8 cellular contexts compared by ENCODE assay signal in the genomic region with DNA sequence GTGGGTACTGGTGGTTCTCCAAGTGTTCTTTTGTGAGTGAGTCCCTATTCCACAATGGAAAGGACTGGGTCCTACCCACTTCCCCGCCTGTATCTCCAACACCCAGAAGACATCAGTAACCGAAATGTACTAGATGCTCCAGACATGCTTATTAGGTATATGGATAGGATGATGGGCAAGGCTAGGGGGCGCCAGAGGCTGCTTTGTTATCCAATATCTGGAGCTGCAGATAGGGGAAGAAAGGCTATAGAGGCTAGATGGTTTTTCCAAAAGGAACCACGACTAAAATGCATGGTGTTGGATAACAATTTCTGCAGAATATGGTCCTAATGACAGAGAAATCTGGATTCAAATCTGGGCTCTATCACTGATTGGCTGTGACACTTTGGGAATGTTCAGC. TPM values are rescaled to one million over a fixed set of nuclear protein-coding genes. Genes with fewer than 3 reads are reported as not detected.
DNase-seq lines count a peak whose midpoint lies in the region; ATAC-seq, FAIRE-seq and TF ChIP-seq lines count a peak whose summit lies in the region.

No MANE protein-coding gene starts in this region.

- no peak for FAIRE-seq in D721Med (lab: Jason Lieb, UNC)

- H3K36me3 Mint-ChIP-seq in activated naive CD4-positive, alpha-beta T cell treated with anti-CD3 and anti-CD28 coated beads, Interleukin-2, amount 50 U/mL, for 72 hours, result no peaks in the 10 kb centered on the region

- TF ChIP-seq CTCF in D721Med (IDR thresholded peaks at IDR 0.05; ENCODE audit: insufficient read depth, missing control alignments), result peak; percentile 44

- DNase-seq in D721Med (ENCODE audit: insufficient read length, low spot score) (peak; percentile 35), HuH-7 (ENCODE audit: low spot score) (peak; percentile 47), RPMI8226 (peak; percentile 72), hepatic stellate cell (ENCODE audit: low spot score) (peak; percentile 41)
- DNase-seq in activated naive CD4-positive, alpha-beta T cell treated with anti-CD3 and anti-CD28 coated beads, Interleukin-2, amount 50 U/mL, for 72 hours (ENCODE audit: low spot score in 2 of 2), result peak in 1 of 2 donors; percentile 74
- peak; percentile 50 to 63 (median 59) for DNase-seq in stimulated activated CD4-positive, alpha-beta T cell treated with anti-CD3 and anti-CD28 coated beads, Interleukin-12 subunit alpha, Interleukin-12 subunit beta, amount 100 ng/mL, for 48 hours (ENCODE audit: low read depth in 2 of 3, low spot score in 1 of 3)

- peak; percentile 74 to 78 for ATAC-seq in activated naive CD4-positive, alpha-beta T cell treated with anti-CD3 and anti-CD28 coated beads, Interleukin-2, amount 50 U/mL, for 72 hours
- ATAC-seq in GM21528 (IDR thresholded peaks at IDR 0.05; ENCODE audit: low FRiP score, unreplicated experiment) (no peak), GM18519 (IDR thresholded peaks at IDR 0.05; ENCODE audit: low FRiP score, unreplicated experiment) (no peak)

- H3K9me3 Mint-ChIP-seq in activated naive CD4-positive, alpha-beta T cell treated with anti-CD3 and anti-CD28 coated beads, Interleukin-2, amount 50 U/mL, for 72 hours, result no peaks in the 10 kb centered on the region

- no peak overlapping the region for H3K27ac Mint-ChIP-seq in activated naive CD4-positive, alpha-beta T cell treated with anti-CD3 and anti-CD28 coated beads, Interleukin-2, amount 50 U/mL, for 72 hours

RNA-seq across cellular contexts. Expression of a gene that starts 56.2 kb away (rescaled TPM):
- 10 to 100 TPM; 48.4 to 64.7 TPM for total RNA-seq in activated naive CD4-positive, alpha-beta T cell treated with anti-CD3 and anti-CD28 coated beads, Interleukin-2, amount 50 U/mL, for 72 hours

Comparison
In these comparisons a context has a peak if more than half of its experiments do, and no peak if none do; other contexts are left out.
1. ATAC-seq: peak in activated naive CD4-positive, alpha-beta T cell treated with anti-CD3 and anti-CD28 coated beads, Interleukin-2, amount 50 U/mL, for 72 hours (2 of 2); none in GM21528 (single experiment) and GM18519 (single experiment).